8 cellular contexts compared by ENCODE assay signal in genomic region chr9:33458444-33458843, GRCh38. TPM values are rescaled to one million over a fixed set of nuclear protein-coding genes. Genes with fewer than 3 reads are reported as not detected.
DNase-seq lines count a peak whose midpoint lies in the region; ATAC-seq, FAIRE-seq and TF ChIP-seq lines count a peak whose summit lies in the region.

No MANE protein-coding gene starts in this region.

- POLR2A ChIA-PET in PC-9 (lab: Charles Lee; ENCODE audit: unreplicated experiment) = interaction anchor here (0.6 kb wide), 1 partner anchor 1114 kb away, joined by 5 read pairs; no protein-coding TSS in a partner anchor

- H3K4me1 ChIP-seq in PC-9 (replicated peaks; ENCODE audit: insufficient read depth) (peaks cover 29% of the 10 kb centered on the region), small intestine (ENCODE audit: control insufficient read depth in 2 of 2, insufficient read depth in 1 of 2, low read depth in 1 of 2, low read length in 1 of 2) (peaks cover 5% of the 10 kb centered on the region in 2 donors)

- H3K9me3 ChIP-seq in PC-9 (ENCODE audit: insufficient read depth, low read depth) (no peaks in the 10 kb centered on the region), small intestine (ENCODE audit: control insufficient read depth, low read depth) (no peaks in the 10 kb centered on the region)

- H3K79me2 ChIP-seq in PC-9 (ENCODE audit: low read depth) = no peaks in the 10 kb centered on the region

- DNase-seq in PC-9 (peak; percentile 63 to 86), small intestine (peak; percentile 83), medulla oblongata (ENCODE audit: extremely low spot score) (no peak), NCI-H2227 (lab: John Stamatoyannopoulos, UW; ENCODE audit: unreplicated experiment) (no peak)
- DNase-seq in activated gamma-delta T cell treated with anti-CD3 and anti-CD28 coated beads, Interleukin-2, amount 50 U/mL, for 16 hours (ENCODE audit: low read depth) = peak; percentile 57

- H3K4me2 ChIP-seq in PC-9 = peak overlapping the region; percentile 49

- TF ChIP-seq CTCF in PC-9 (conservative IDR thresholded peaks at IDR 0.05) = no peak

- no peaks in the 10 kb centered on the region for H3K36me3 ChIP-seq in PC-9 (ENCODE audit: low read depth)
- H3K36me3 ChIP-seq in small intestine (ENCODE audit: control insufficient read depth in 2 of 2, insufficient read depth in 2 of 2, low read length in 2 of 2) = peaks cover under 1 to 4% of the 10 kb centered on the region in 2 donors

- H4K20me1 ChIP-seq in PC-9 (ENCODE audit: insufficient read depth) = no peaks in the 10 kb centered on the region

- H3K4me3 ChIP-seq in PC-9 (no peak overlapping the region), small intestine (ENCODE audit: low read depth in 1 of 2, low read length in 2 of 2) (no peak overlapping the region)

- H3F3A ChIP-seq in PC-9 (ENCODE audit: insufficient read depth, low read depth) = peaks cover 10% of the 10 kb centered on the region; the same call in 1 of the 2 replicates

- 4 to 33% (median 7%) methylated on average over 4 of the region's 4 CpGs for WGBS in small intestine, 3 donors

- ATAC-seq in GM18511 (IDR thresholded peaks at IDR 0.05; ENCODE audit: unreplicated experiment) = peak; percentile 77
- ATAC-seq in HG03097 (IDR thresholded peaks at IDR 0.05; ENCODE audit: low FRiP score, unreplicated experiment) = no peak
- no peak for ATAC-seq in HG03025 (IDR thresholded peaks at IDR 0.05; ENCODE audit: low FRiP score, unreplicated experiment)

- H3K27ac ChIP-seq in PC-9 (peak overlapping the region; percentile 65), small intestine (ENCODE audit: low read depth in 1 of 2, low read length in 1 of 2) (peak overlapping the region in 1 of 2 donors; percentile 69)

- FAIRE-seq in small intestine (lab: Jason Lieb, UNC) = no peak

- H2AFZ ChIP-seq in PC-9 = no peak overlapping the region

- intact Hi-C loops in PC-9 (cut with micrococcal nuclease; ENCODE audit: unreplicated experiment) = loop anchor here (5.0 kb wide), 1 partner anchor 226 kb away; no protein-coding TSS in a partner anchor

- no peaks in the 10 kb centered on the region for H3K27me3 ChIP-seq in PC-9 (ENCODE audit: insufficient read depth, low read depth)
- H3K27me3 ChIP-seq in small intestine (ENCODE audit: control insufficient read depth in 2 of 2, insufficient read depth in 2 of 2, low read length in 2 of 2) = no peaks in the 10 kb centered on the region

- TSS peak; percentile 26 for BruUV-seq in PC-9 (replicated peaks; lab: Mats Ljungman, UMichigan)

- no peaks in the 10 kb centered on the region for H3K9me2 ChIP-seq in PC-9 (ENCODE audit: insufficient read depth)

- CTCF ChIA-PET in PC-9 (lab: Charles Lee) = no interaction called here

RNA-seq across cellular contexts. Expression of gene AQP3, which starts 11.1 kb away (rescaled TPM):
- 9.9 and 15.3 TPM in 2 replicates for total RNA-seq in PC-9 (2021)
- polyA plus RNA-seq in small intestine = 100 to 1,000 TPM in 2 of 3 donors, 10 to 100 TPM in 1; 36.6 to 158 (median 117) TPM

RNA-seq across cellular contexts. Expression of gene NOL6, which starts 15.3 kb away (rescaled TPM):
- 15.5 and 16.2 TPM in 2 replicates for total RNA-seq in PC-9 (2021)
- 10 to 100 TPM in 2 of 3 donors, 1 to 10 TPM in 1; 8.5 to 19.6 (median 10.3) TPM for polyA plus RNA-seq in small intestine

RNA-seq across cellular contexts. Expression of gene AQP7, which starts 56.1 kb away (rescaled TPM):
- total RNA-seq in PC-9 (2021) = 0.59 TPM in 1 of 2 replicates, not detected in the other
- polyA plus RNA-seq in small intestine = 10 to 100 TPM; 18.7 to 38.0 (median 33.2) TPM

Comparison
In these comparisons a context has a peak if more than half of its experiments do, and no peak if none do; other contexts are left out.
1. DNase-seq: peak in PC-9 (2 of 2), activated gamma-delta T cell treated with anti-CD3 and anti-CD28 coated beads, Interleukin-2, amount 50 U/mL, for 16 hours (single experiment) and small intestine (single experiment); none in medulla oblongata (single experiment) and NCI-H2227 (single experiment).